29 cellular contexts compared by ENCODE assay signal in the genomic region with DNA sequence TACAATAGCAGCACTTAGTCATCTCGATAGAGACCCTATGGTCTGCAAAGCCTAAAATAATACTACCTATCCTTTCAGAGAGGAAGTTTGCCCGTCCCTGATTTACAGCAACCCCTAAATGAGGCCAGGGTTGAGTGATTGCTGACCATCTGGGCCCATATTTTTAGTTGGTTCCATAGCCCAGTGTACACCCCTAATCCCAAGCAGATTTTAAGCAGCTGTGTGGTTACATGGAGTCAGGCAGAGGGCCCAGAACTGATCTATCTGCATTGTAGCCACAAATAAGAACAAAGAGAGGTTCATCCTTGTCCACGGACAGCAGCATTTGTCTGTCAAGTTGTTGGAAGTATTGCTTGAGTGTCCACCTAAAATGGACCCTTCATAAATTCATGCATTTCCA.
"Had no signal": no experiment of that assay in that cellular context is flagged by ENCODE, and none has a peak within 500 bp of the region (broad histone marks: within the 10 kb centered on the region; RNA-seq: fewer than 3 reads in every experiment).

No MANE protein-coding gene starts in this region.

- H3K36me3 ChIP-seq: esophagus muscularis mucosa, stomach, thyroid gland, upper lobe of right lung had no signal

- DNase-seq: activated CD4-positive, alpha-beta memory T cell treated with anti-CD3 and anti-CD28 coated beads, Interleukin-2, amount 10 ng/mL, durations not matched to agents 7 days and 5 days; activated CD4-positive, alpha-beta T cell treated with anti-CD3 and anti-CD28 coated beads for 1 hour; activated CD4-positive, alpha-beta T cell treated with anti-CD3 and anti-CD28 coated beads, Interleukin-2, amount 10 ng/mL, durations not matched to agents 7 days and 5 days; activated CD8-positive, alpha-beta memory T cell treated with anti-CD3 and anti-CD28 coated beads, Interleukin-2, amount 50 U/mL, for 48 hours; activated gamma-delta T cell treated with Interleukin-2 at 50 U/mL for 16 hours; activated T-cell treated with anti-CD3 and anti-CD28 coated beads, Interleukin-2, amount 50 U/mL, for 4 hours; dermis blood vessel endothelial cell; effector CD4-positive, alpha-beta T cell; left cardiac atrium; mammary epithelial cell; midbrain; stimulated activated CD4-positive, alpha-beta T cell treated with anti-CD3 and anti-CD28 coated beads, Interleukin-15, amount 100 ng/mL, for 24 hours; stimulated activated CD4-positive, alpha-beta T cell treated with anti-CD3 and anti-CD28 coated beads, Interleukin-2, amount 100 ng/mL, for 24 hours; stimulated activated naive B cell treated with anti-CD40 and anti-IgM and Interleukin-4, amounts not matched to agents 10 μg/mL and 1 μg/mL and 100 μg/mL, for 72 hours; stomach; SW 1271; T1000; thyroid gland; upper lobe of right lung had no signal

- H3K4me3 ChIP-seq: esophagus muscularis mucosa, stomach, thyroid gland, upper lobe of right lung had no signal

- H3K27ac ChIP-seq: thyroid gland, upper lobe of right lung had no signal

- H3K9me3 ChIP-seq: esophagus muscularis mucosa, stomach, thyroid gland, upper lobe of right lung had no signal

- H3K4me1 ChIP-seq: thyroid gland had no signal

- H3K27me3 Mint-ChIP-seq: stimulated activated naive B cell treated with anti-CD40 and anti-IgM and Interleukin-4, amounts not matched to agents 10 μg/mL and 1 μg/mL and 100 μg/mL, for 72 hours had no signal

- H3K27ac Mint-ChIP-seq: activated CD4-positive, alpha-beta memory T cell treated with anti-CD3 and anti-CD28 coated beads, Interleukin-2, amount 10 ng/mL, durations not matched to agents 7 days and 5 days; activated CD4-positive, alpha-beta T cell treated with anti-CD3 and anti-CD28 coated beads, Interleukin-2, amount 10 ng/mL, durations not matched to agents 7 days and 5 days; activated naive CD4-positive, alpha-beta T cell treated with anti-CD3 and anti-CD28 coated beads, Interleukin-2, amount 50 U/mL, for 72 hours; activated T-helper 17 cell treated with anti-CD3 and anti-CD28 coated beads, Interleukin-2, amount 50 U/mL, for 72 hours; stimulated activated naive B cell treated with anti-CD40 and anti-IgM and Interleukin-4, amounts not matched to agents 10 μg/mL and 1 μg/mL and 100 μg/mL, for 72 hours; T-helper 1 cell treated with Interleukin-12 subunit alpha and Interleukin-12 subunit beta and Interleukin-4 antibody, amounts not matched to agents 30 μg/mL and 1 μg/mL, for 36 hours; WTC11 had no signal

- H3K9me3 Mint-ChIP-seq: activated T-cell treated with anti-CD3 and anti-CD28 coated beads, Interleukin-2, amount 50 U/mL, for 4 hours; activated T-helper 17 cell treated with anti-CD3 and anti-CD28 coated beads, Interleukin-2, amount 50 U/mL, for 72 hours; WTC11 had no signal

- ATAC-seq: activated naive CD4-positive, alpha-beta T cell treated with anti-CD3 and anti-CD28 coated beads, Interleukin-2, amount 50 U/mL, for 72 hours; activated T-cell treated with anti-CD3 and anti-CD28 coated beads, Interleukin-2, amount 50 U/mL, for 4 hours; activated T-helper 17 cell treated with anti-CD3 and anti-CD28 coated beads, Interleukin-2, amount 50 U/mL, for 72 hours; left cardiac atrium; natural killer cell treated with Interleukin-12 subunit alpha and Interleukin-12 subunit beta and Interleukin-15 and Interleukin-18, amount 100 ng/mL, for 72 hours; sciatic nerve; stimulated activated naive B cell treated with anti-CD40 and anti-IgM and Interleukin-4, amounts not matched to agents 10 μg/mL and 1 μg/mL and 100 μg/mL, for 72 hours; upper lobe of right lung; WTC11 had no signal

- FAIRE-seq: colon, frontal cortex, keratinocyte had no signal

- H3K27me3 ChIP-seq: esophagus muscularis mucosa, stomach, thyroid gland, upper lobe of right lung had no signal

- H3K36me3 Mint-ChIP-seq: WTC11 had no signal

- H3K4me3 Mint-ChIP-seq: activated CD4-positive, alpha-beta memory T cell treated with anti-CD3 and anti-CD28 coated beads, Interleukin-2, amount 10 ng/mL, durations not matched to agents 7 days and 5 days; activated CD4-positive, alpha-beta T cell treated with anti-CD3 and anti-CD28 coated beads, Interleukin-2, amount 10 ng/mL, durations not matched to agents 7 days and 5 days; activated T-cell treated with anti-CD3 and anti-CD28 coated beads, Interleukin-2, amount 50 U/mL, for 4 hours; activated T-helper 17 cell treated with anti-CD3 and anti-CD28 coated beads, Interleukin-2, amount 50 U/mL, for 72 hours; natural killer cell treated with Interleukin-12 subunit alpha and Interleukin-12 subunit beta and Interleukin-15 and Interleukin-18, amount 100 ng/mL, for 72 hours; stimulated activated naive B cell treated with anti-CD40 and anti-IgM and Interleukin-4, amounts not matched to agents 10 μg/mL and 1 μg/mL and 100 μg/mL, for 72 hours; T-helper 1 cell treated with Interleukin-12 subunit alpha and Interleukin-12 subunit beta and Interleukin-4 antibody, amounts not matched to agents 30 μg/mL and 1 μg/mL, for 36 hours; WTC11 had no signal
